12 cellular contexts compared by ENCODE assay signal in the genomic region with DNA sequence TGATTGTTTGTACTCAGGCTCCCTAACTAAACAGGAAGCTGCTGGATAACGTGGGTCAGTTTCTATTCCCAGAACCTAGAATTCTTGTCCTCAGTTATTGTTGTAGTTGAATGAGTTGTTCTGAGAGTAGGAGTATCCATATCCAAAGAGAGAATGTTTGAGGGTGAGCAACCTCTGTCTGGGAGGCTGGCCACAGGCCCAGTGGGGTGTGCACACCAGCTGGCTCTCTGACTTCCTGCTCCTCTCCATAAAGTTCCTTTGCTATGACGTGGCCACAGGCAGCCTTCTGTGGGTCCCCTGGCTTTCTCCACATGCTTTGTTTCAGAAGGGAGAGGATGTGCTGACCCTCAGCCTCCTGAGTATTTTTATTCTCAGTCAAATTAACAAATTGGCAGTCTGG. TPM values are rescaled to one million over a fixed set of nuclear protein-coding genes. Genes with fewer than 3 reads are reported as not detected.
DNase-seq lines count a peak whose midpoint lies in the region; ATAC-seq, FAIRE-seq and TF ChIP-seq lines count a peak whose summit lies in the region.
"Had no signal": no experiment of that assay in that cellular context is flagged by ENCODE, and none has a peak within 500 bp of the region (broad histone marks: within the 10 kb centered on the region; RNA-seq: fewer than 3 reads in every experiment).

No MANE protein-coding gene starts in this region.

- POLR2A ChIA-PET in A549 (lab: Yijun Ruan, JAX) (no interaction called here), T-cell (lab: Charles Lee) (no interaction called here)

- peak overlapping the region; percentile 48 for H3K4me2 ChIP-seq in A549

- H3K9me3 ChIP-seq in A549: no peaks in the 10 kb centered on the region
- peaks cover 0 to 4% of the 10 kb centered on the region in 2 donors for H3K9me3 ChIP-seq in kidney (ENCODE audit: control insufficient read depth in 1 of 2, low read length in 2 of 2)

- H3K4me3 ChIP-seq in A549: no peak overlapping the region
- H3K4me3 ChIP-seq in kidney (ENCODE audit: low read length in 2 of 2): no peak overlapping the region

- intact Hi-C loops in kidney (cut with DNase I): no loop called here

- H3K36me3 ChIP-seq in kidney (ENCODE audit: control insufficient read depth in 1 of 2, insufficient read depth in 2 of 2, low read length in 2 of 2): no peaks in the 10 kb centered on the region

- H3K9me3 Mint-ChIP-seq in HFFc6: no peaks in the 10 kb centered on the region
- no peaks in the 10 kb centered on the region for H3K9me3 Mint-ChIP-seq in T-cell
- H3K9me3 Mint-ChIP-seq: CD8-positive, alpha-beta memory T cell had no signal

- no peaks in the 10 kb centered on the region; the same call in 1 of the 2 replicates for H3K27me3 Mint-ChIP-seq in HFFc6 (ENCODE audit: insufficient read depth)
- H3K27me3 Mint-ChIP-seq in T-cell: peaks cover 0 to 3% of the 10 kb centered on the region in 2 donors
- H3K27me3 Mint-ChIP-seq: activated naive CD8-positive, alpha-beta T cell; IgD-negative memory B cell had no signal

- TF ChIP-seq POLR2A in A549 (IDR thresholded peaks at IDR 0.05; ENCODE audit: low read length): no peak

- H3K27ac Mint-ChIP-seq in HFFc6 (peak overlapping the region; percentile 96), T-cell (no peak overlapping the region)
- H3K27ac Mint-ChIP-seq: activated naive CD8-positive, alpha-beta T cell; CD8-positive, alpha-beta memory T cell; IgD-negative memory B cell had no signal

- CTCF ChIA-PET in A549 (lab: Yijun Ruan, JAX): interaction anchor here (1.5 kb wide), 1 partner anchor 109 kb away, joined by 4 read pairs; no protein-coding TSS in a partner anchor
- CTCF ChIA-PET in T-cell (lab: Charles Lee): no interaction called here

- peak; percentile 13 to 41 for DNase-seq in A549 (ENCODE audit: low read depth in 1 of 2, low spot score in 1 of 2)
- peak; percentile 89 for DNase-seq in HFFc6
- DNase-seq in astrocyte of the hippocampus (ENCODE audit: low read depth, low spot score): peak; percentile 94
- DNase-seq in kidney: peak; percentile 78
- DNase-seq in NCI-H345 (lab: John Stamatoyannopoulos, UW): no peak
- no peak for DNase-seq in T-cell
- DNase-seq in cerebellar cortex (ENCODE audit: low spot score): no peak
- DNase-seq in stimulated activated CD8-positive, alpha-beta memory T cell treated with anti-CD3 and anti-CD28 coated beads, Interleukin-4, amount 100 ng/mL, for 48 hours: no peak
- DNase-seq: CD8-positive, alpha-beta memory T cell; midbrain had no signal

- H3K27ac ChIP-seq in A549: 0 out of 6 replicates have a peak overlapping the region, but pooled peaks of 1 of the 2 experiments have one; percentile 55
- no peak overlapping the region for H3K27ac ChIP-seq in kidney (ENCODE audit: low read depth in 2 of 2, low read length in 2 of 2)

- no peak for TF ChIP-seq CTCF in A549 (IDR thresholded peaks at IDR 0.05)
- no peak for TF ChIP-seq CTCF in HFFc6 (IDR thresholded peaks at IDR 0.05)
- TF ChIP-seq CTCF in kidney (IDR thresholded peaks at IDR 0.05; ENCODE audit: borderline replicate concordance, extremely low read depth, insufficient read depth): no peak

- H3K4me1 Mint-ChIP-seq in HFFc6 (ENCODE audit: low read depth): peaks cover 14% of the 10 kb centered on the region
- H3K4me1 Mint-ChIP-seq in T-cell: no peaks in the 10 kb centered on the region
- H3K4me1 Mint-ChIP-seq: CD8-positive, alpha-beta memory T cell; IgD-negative memory B cell had no signal

- no peak overlapping the region for H3K9ac ChIP-seq in kidney (ENCODE audit: low read length in 2 of 2)

- no peak for FAIRE-seq in A549 (lab: Jason Lieb, UNC)
- FAIRE-seq in kidney (lab: Jason Lieb, UNC): no peak

- TF ChIP-seq EP300 in A549 (IDR thresholded peaks at IDR 0.05): no peak

- H3K36me3 Mint-ChIP-seq in HFFc6 (ENCODE audit: low read depth) (no peaks in the 10 kb centered on the region), T-cell (no peaks in the 10 kb centered on the region)
- H3K36me3 Mint-ChIP-seq: activated naive CD8-positive, alpha-beta T cell; CD8-positive, alpha-beta memory T cell; IgD-negative memory B cell had no signal

- TF ChIP-seq RAD21 in A549 (conservative IDR thresholded peaks at IDR 0.05 in 1 of 2, IDR thresholded peaks at IDR 0.05 in 1 of 2): no peak

- H3K4me3 Mint-ChIP-seq in HFFc6: peak overlapping the region; percentile 76
- H3K4me3 Mint-ChIP-seq in T-cell: no peak overlapping the region
- H3K4me3 Mint-ChIP-seq: activated naive CD8-positive, alpha-beta T cell; CD8-positive, alpha-beta memory T cell; IgD-negative memory B cell had no signal

- ATAC-seq in A549 (peak; percentile 78 to 82; a peak in 5 of 6 replicates), T-cell (replicated peaks in 1 of 4) (no peak)

- peaks cover 8% of the 10 kb centered on the region for H3K4me1 ChIP-seq in A549
- H3K4me1 ChIP-seq in kidney (ENCODE audit: control insufficient read depth in 1 of 2, insufficient read depth in 1 of 2, low read depth in 1 of 2, low read length in 2 of 2): no peaks in the 10 kb centered on the region

- 10% methylated on average over 2 of the region's 2 CpGs for WGBS in A549 (ENCODE audit: missing lambda C conversion rate)

TF ChIP-seq in A549, 52 proteins besides CTCF, POLR2A, EP300 and RAD21:
- no peak for TF ChIP-seq MAZ (IDR thresholded peaks at IDR 0.05; ENCODE audit: borderline replicate concordance, low read depth, low read length)
- TF ChIP-seq KDM5A (IDR thresholded peaks at IDR 0.05): no peak
- no peak for TF ChIP-seq KDM1A (IDR thresholded peaks at IDR 0.05; ENCODE audit: low read depth)
- TF ChIP-seq, protein P1, sequence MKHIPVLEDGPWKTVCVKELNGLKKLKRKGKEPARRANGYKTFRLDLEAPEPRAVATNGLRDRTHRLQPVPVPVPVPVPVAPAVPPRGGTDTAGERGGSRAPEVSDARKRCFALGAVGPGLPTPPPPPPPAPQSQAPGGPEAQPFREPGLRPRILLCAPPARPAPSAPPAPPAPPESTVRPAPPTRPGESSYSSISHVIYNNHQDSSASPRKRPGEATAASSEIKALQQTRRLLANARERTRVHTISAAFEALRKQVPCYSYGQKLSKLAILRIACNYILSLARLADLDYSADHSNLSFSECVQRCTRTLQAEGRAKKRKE (CRISPR knock-in tag; IDR thresholded peaks at IDR 0.05; ENCODE audit: low read depth): no peak
- no peak for TF ChIP-seq HOXA7 (CRISPR knock-in tag; IDR thresholded peaks at IDR 0.05)
TF ChIP-seq in A549: peak in this region for 0.

RNA-seq across cellular contexts. Expression of gene MED12L, which starts 47.7 kb away (rescaled TPM):
- polyA plus RNA-seq in A549 (2011; rRNA removed) (0.63 and 0.66 TPM in 2 replicates), A549 (2017; fragmentation: RNase III; extraction: RNeasy Plus Mini Kit Qiagen cat#74134 plus additional on column Dnase treatment) (0.32 to 0.40 TPM (median 0.37 TPM) in 3 replicates), kidney (ENCODE audit: insufficient read depth, low read depth, low replicate concordance) (0.13 TPM)
- 0.19 and 0.29 TPM in 2 replicates for polyA plus RNA-seq in A549 (2012; cell fraction: cytosol; rRNA removed)
- 0.28 and 0.40 TPM in 2 replicates for polyA plus RNA-seq in A549 (2012; cell fraction: nucleus; rRNA removed)
- 2.4 and 3.5 TPM in 2 replicates for polyA minus RNA-seq in A549 (2011; rRNA and poly(A)+ RNA removed)
- under 1 TPM in 5 of 6 experiments, not detected in 1; 0.05 to 0.64 (median 0.13) TPM for total RNA-seq in HFFc6 (2021; fragmentation: NEBNext Ultra II Directional; extraction: Animal tissue kit (Norgen Biotek cat#: 25700))
- total RNA-seq in kidney (0.82 TPM), T-cell (1 to 10 TPM in 2 of 5 donors, under 1 TPM in 3; 0.55 to 2.1 (median 0.66) TPM)

Comparison
In these comparisons a context has a peak if more than half of its experiments do, and no peak if none do; other contexts are left out.
1. ATAC-seq: peak in A549 (2 of 2); none in T-cell (0 of 4).
2. DNase-seq: peak in A549 (2 of 2), HFFc6 (single experiment), astrocyte of the hippocampus (single experiment) and kidney (single experiment); none in NCI-H345 (single experiment), T-cell (0 of 34), cerebellar cortex (single experiment) and stimulated activated CD8-positive, alpha-beta memory T cell treated with anti-CD3 and anti-CD28 coated beads, Interleukin-4, amount 100 ng/mL, for 48 hours (single experiment).